1 cellular context compared by ENCODE assay signal in genomic region chr1:22171951-22172715, GRCh38.
TF ChIP-seq lines count a peak whose summit lies in the region.

No MANE protein-coding gene starts in this region.

TF ChIP-seq in HCT116, 20 proteins besides CTCF, POLR2A, EP300 and RAD21 (continued from another document):
- TF ChIP-seq REST (IDR thresholded peaks at IDR 0.05; ENCODE audit: low read depth) (no peak), TCF7L2 (IDR thresholded peaks at IDR 0.05; ENCODE audit: borderline replicate concordance, extremely low read depth, insufficient read depth, insufficient read length) (no peak), ELF1 (IDR thresholded peaks at IDR 0.05; ENCODE audit: borderline replicate concordance, low read depth) (no peak), SRF (IDR thresholded peaks at IDR 0.05; ENCODE audit: low read depth) (no peak)
